19 cellular contexts compared by ENCODE assay signal in genomic region chr18:51884039-51884438, GRCh38.
DNase-seq lines count a peak whose midpoint lies in the region; ATAC-seq and TF ChIP-seq lines count a peak whose summit lies in the region.
"Had no signal": no experiment of that assay in that cellular context is flagged by ENCODE, and none has a peak within 500 bp of the region (broad histone marks: within the 10 kb centered on the region; RNA-seq: fewer than 3 reads in every experiment).

No MANE protein-coding gene starts in this region.

- no peaks in the 10 kb centered on the region for H3K4me1 ChIP-seq in left lung
- H3K4me1 ChIP-seq: A549, Caco-2 had no signal

- H3K9me3 ChIP-seq in left lung, result peaks cover 0 to 5% of the 10 kb centered on the region in 2 donors
- H3K9me3 ChIP-seq: A549, Caco-2 had no signal

- intact Hi-C loops in left lung (cut with DNase I) (no loop called here), posterior vena cava (cut with DNase I) (no loop called here)

- peak; percentile 4 for DNase-seq in NCI-H1092 treated with DMSO at 0.1 percent for 48 hours (lab: John Stamatoyannopoulos, UW)
- DNase-seq in NCI-H1092 (lab: John Stamatoyannopoulos, UW), result no peak
- peak; percentile 84 for DNase-seq in DMS53 (lab: John Stamatoyannopoulos, UW)
- DNase-seq in left lung, result peak in 1 of 2 donors; percentile 33
- DNase-seq in posterior vena cava (ENCODE audit: low spot score), result peak; percentile 32
- DNase-seq in brain microvascular endothelial cell, result no peak
- DNase-seq: AML-193; Caco-2; CD4-positive, alpha-beta T cell; DMS79 treated with DMSO at 0.1 percent for 48 hours; GF-D8; GOT3; H7; HFFc6 had no signal

- TF ChIP-seq CTCF in left lung (IDR thresholded peaks at IDR 0.05) (no peak), brain microvascular endothelial cell (IDR thresholded peaks at IDR 0.05; ENCODE audit: low read depth, low read length, missing control alignments) (no peak)

- H3K4me3 ChIP-seq in left lung (no peak overlapping the region), brain microvascular endothelial cell (ENCODE audit: low read depth, low read length) (no peak overlapping the region)
- H3K4me3 ChIP-seq: A549 had no signal

- H3K27me3 ChIP-seq in left lung (no peaks in the 10 kb centered on the region), brain microvascular endothelial cell (replicated peaks) (no peaks in the 10 kb centered on the region)

- in situ Hi-C loops in brain microvascular endothelial cell (cut with HindIII; ENCODE audit: low pct_ligation_motif_present, low sequenced_read_pairs), result no loop called here

- H3K27ac ChIP-seq in left lung (no peak overlapping the region), brain microvascular endothelial cell (no peak overlapping the region)
- H3K27ac ChIP-seq: 22Rv1, A549, C4-2B had no signal

- peak; percentile 91 for ATAC-seq in left lung
- ATAC-seq in HG02678 (IDR thresholded peaks at IDR 0.05; ENCODE audit: unreplicated experiment), result no peak
- ATAC-seq: A549, HCT116 had no signal

- H3K36me3 ChIP-seq in left lung, result no peaks in the 10 kb centered on the region
- H3K36me3 ChIP-seq in brain microvascular endothelial cell (replicated peaks), result no peaks in the 10 kb centered on the region

Comparison
In these comparisons a context has a peak if more than half of its experiments do, and no peak if none do; other contexts are left out.
1. DNase-seq: peak in NCI-H1092 treated with DMSO at 0.1 percent for 48 hours (single experiment), DMS53 (single experiment) and posterior vena cava (single experiment); none in NCI-H1092 (single experiment) and brain microvascular endothelial cell (single experiment).